15 cellular contexts compared by ENCODE assay signal in the genomic region with DNA sequence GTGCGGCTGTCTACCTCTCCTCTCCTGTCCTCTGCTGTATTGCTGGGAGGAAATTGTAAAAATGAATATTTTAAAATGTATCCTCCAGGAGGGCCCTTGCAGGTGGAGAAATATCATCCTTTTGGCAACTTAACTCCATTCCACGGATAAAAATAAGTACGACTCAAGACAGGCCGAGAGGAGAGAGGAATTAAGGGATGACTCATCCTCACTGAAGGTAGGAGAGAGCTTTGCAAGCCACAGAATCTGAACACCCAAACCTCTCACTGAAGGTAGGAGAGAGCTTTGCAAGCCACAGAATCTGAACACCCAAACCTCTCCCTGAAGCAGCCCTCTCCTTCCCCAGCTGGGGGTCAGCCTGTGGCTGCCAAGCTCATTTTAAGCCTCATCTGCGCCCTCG. TPM values are rescaled to one million over a fixed set of nuclear protein-coding genes. Genes with fewer than 3 reads are reported as not detected.
A peak's percentile ranks its signal among the peaks of the same experiment; 100 is the strongest.
DNase-seq lines count a peak whose midpoint lies in the region; ATAC-seq and TF ChIP-seq lines count a peak whose summit lies in the region.
"Had no signal": no experiment of that assay in that cellular context is flagged by ENCODE, and none has a peak within 500 bp of the region (broad histone marks: within the 10 kb centered on the region; RNA-seq: fewer than 3 reads in every experiment).

No MANE protein-coding gene starts in this region.

- no peak overlapping the region for H2AFZ ChIP-seq in PC-3 (ENCODE audit: low read length)

- H3K27me3 ChIP-seq in PC-3 (ENCODE audit: low read length) = no peaks in the 10 kb centered on the region

- H3K79me2 ChIP-seq in PC-3 (ENCODE audit: low read length) = no peaks in the 10 kb centered on the region

- in situ Hi-C loops in GM13976 (cut with MboI; ENCODE audit: low sequenced_read_pairs, unreplicated experiment) = no loop called here

- H3F3A ChIP-seq in PC-3 (ENCODE audit: low read length, unreplicated experiment) = no peaks in the 10 kb centered on the region

- CTCF ChIA-PET in PC-3 (lab: Charles Lee) = no interaction called here

- no peaks in the 10 kb centered on the region for H3K9me2 ChIP-seq in PC-3 (replicated peaks; ENCODE audit: low read length)

- no peaks in the 10 kb centered on the region for H4K20me1 ChIP-seq in PC-3 (ENCODE audit: low read length)

- ATAC-seq in PC-3 (peak; percentile 66), GM21381 (IDR thresholded peaks at IDR 0.05; ENCODE audit: unreplicated experiment) (no peak), HG03442 (IDR thresholded peaks at IDR 0.05; ENCODE audit: unreplicated experiment) (no peak)

- H3K9ac ChIP-seq in PC-3 (ENCODE audit: low read length) = no peak overlapping the region

- peak; percentile 37 for DNase-seq in EL
- DNase-seq in PC-3 = peak; percentile 36
- peak; percentile 32 for DNase-seq in epithelial cell of esophagus (ENCODE audit: low read depth)
- DNase-seq in putamen (ENCODE audit: low spot score) = peak; percentile 58
- DNase-seq in stimulated activated CD4-positive, alpha-beta T cell treated with anti-CD3 and anti-CD28 coated beads, Interleukin-4, amount 100 ng/mL, for 4 hours = no peak
- DNase-seq in GM13976 (ENCODE audit: low spot score) = no peak
- DNase-seq: activated CD4-positive, alpha-beta T cell treated with anti-CD3 and anti-CD28 coated beads, Interleukin-2, amount 10 ng/mL, durations not matched to agents 7 days and 5 days; glutamatergic neuron; kidney; NCI-H1105 treated with DMSO at 0.1 percent for 48 hours; NCI-H345; stimulated activated CD4-positive, alpha-beta T cell treated with anti-CD3 and anti-CD28 coated beads, Interleukin-2, amount 100 ng/mL, for 24 hours had no signal

- POLR2A ChIA-PET in PC-3 (lab: Charles Lee; ENCODE audit: unreplicated experiment) = no interaction called here

- BruUV-seq in PC-3 (replicated peaks; lab: Mats Ljungman, UMichigan) = no TSS peak

- no peak overlapping the region for H3K4me2 ChIP-seq in PC-3 (ENCODE audit: low read length)

- no peaks in the 10 kb centered on the region for H3K9me3 ChIP-seq in PC-3 (ENCODE audit: low read length)

- intact Hi-C loops in PC-3 (cut with micrococcal nuclease) = no loop called here

- peaks cover 12% of the 10 kb centered on the region; the same call in 1 of the 2 replicates for H3K4me1 ChIP-seq in PC-3 (ENCODE audit: insufficient read depth, low read length)

- H3K4me3 ChIP-seq in PC-3 (ENCODE audit: low read length) = no peak overlapping the region
- no peak overlapping the region for H3K4me3 ChIP-seq in epithelial cell of esophagus (ENCODE audit: low read length)

- no peaks in the 10 kb centered on the region for H3K36me3 ChIP-seq in PC-3 (ENCODE audit: low read depth, low read length)

- no peak overlapping the region for H3K27ac ChIP-seq in PC-3 (ENCODE audit: low read length)
- H3K27ac ChIP-seq: C4-2B had no signal

- TF ChIP-seq CTCF in PC-3 (conservative IDR thresholded peaks at IDR 0.05; ENCODE audit: low read depth, low read length) (no peak), epithelial cell of esophagus (IDR thresholded peaks at IDR 0.05; ENCODE audit: insufficient read depth, low read depth, low read length, missing control alignments) (no peak), GM13976 (IDR thresholded peaks at IDR 0.05; ENCODE audit: borderline replicate concordance, control extremely low read depth, extremely low read depth, insufficient read depth, missing control alignments) (no peak)

RNA-seq across cellular contexts. Expression of a gene that starts 13.1 kb away (rescaled TPM):
- 38.6 and 43.7 TPM in 2 replicates for total RNA-seq in PC-3 (2014; rRNA removed)

RNA-seq across cellular contexts. Expression of a gene that starts 32.9 kb away (rescaled TPM):
- total RNA-seq in PC-3 (2014; rRNA removed) = 32.3 and 35.6 TPM in 2 replicates

Comparison
In these comparisons a context has a peak if more than half of its experiments do, and no peak if none do; other contexts are left out.
1. DNase-seq: peak in EL (single experiment), PC-3 (single experiment), epithelial cell of esophagus (single experiment) and putamen (single experiment); none in stimulated activated CD4-positive, alpha-beta T cell treated with anti-CD3 and anti-CD28 coated beads, Interleukin-4, amount 100 ng/mL, for 4 hours (0 of 2) and GM13976 (single experiment).